ENCODE assay signal across 8 cellular contexts in the genomic region with DNA sequence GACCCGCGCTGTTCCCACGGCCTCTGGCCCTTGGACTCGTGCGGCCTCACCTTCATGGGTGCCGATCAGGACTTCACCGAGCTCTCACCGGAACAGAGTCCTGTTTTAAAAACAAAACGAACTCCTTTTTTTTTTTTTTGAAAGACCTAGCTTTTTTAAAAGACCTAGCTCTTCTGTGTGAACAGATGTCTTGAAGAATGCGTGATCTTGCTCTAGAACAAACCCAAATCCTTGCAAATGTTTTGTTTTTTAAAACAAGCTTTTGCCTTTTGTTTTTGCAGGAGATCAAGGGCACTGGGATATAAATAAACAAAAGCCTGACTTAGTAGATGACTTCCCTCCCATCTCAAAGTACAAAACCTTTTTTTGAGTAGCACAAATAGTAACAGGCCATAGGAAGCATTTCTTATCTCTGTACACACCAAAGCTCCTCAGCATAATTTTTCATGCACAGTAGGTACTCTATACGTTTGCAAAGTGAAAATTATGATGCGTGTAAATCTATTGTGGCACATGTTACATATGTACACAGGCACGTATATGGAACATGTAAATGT. TPM values are rescaled to one million over a fixed set of nuclear protein-coding genes. Genes with fewer than 3 reads are reported as not detected.
A peak's percentile ranks its signal among the peaks of the same experiment; 100 is the strongest.
DNase-seq lines count a peak whose midpoint lies in the region; ATAC-seq and TF ChIP-seq lines count a peak whose summit lies in the region.

No MANE protein-coding gene starts in this region.

- DNase-seq in heart left ventricle, result no peak
- no peak for DNase-seq in Right ventricle myocardium inferior (ENCODE audit: missing footprints)
- DNase-seq in globus pallidus (ENCODE audit: low spot score), result peak; percentile 47
- no peak for DNase-seq in NCI-H2029 treated with DMSO at 0.1 percent for 48 hours (lab: John Stamatoyannopoulos, UW)
- no peak for DNase-seq in activated CD4-positive, CD25-positive, alpha-beta regulatory T cell (lab: John Stamatoyannopoulos, UW)
- DNase-seq in NCI-H510A (lab: John Stamatoyannopoulos, UW), result no peak

- H3K9ac ChIP-seq in skeletal muscle tissue (ENCODE audit: low read depth in 1 of 3, low read length in 3 of 3), result peak overlapping the region; percentile 92 to 98 (median 97)

- no peak for TF ChIP-seq POLR2A in heart left ventricle (IDR thresholded peaks at IDR 0.05)

- no peaks in the 10 kb centered on the region for H3K36me3 ChIP-seq in heart left ventricle
- no peaks in the 10 kb centered on the region for H3K36me3 ChIP-seq in skeletal muscle tissue (ENCODE audit: control insufficient read depth in 3 of 3, insufficient read depth in 3 of 3, low read length in 3 of 3)

- H3K27me3 ChIP-seq in heart left ventricle (no peaks in the 10 kb centered on the region), skeletal muscle tissue (ENCODE audit: control insufficient read depth in 3 of 3, insufficient read depth in 3 of 3, low read length in 3 of 3) (no peaks in the 10 kb centered on the region)

- WGBS in heart left ventricle, 4 donors, result 11 to 12% (median 12%) methylated on average over 13 of the region's 13 CpGs

- ATAC-seq in heart left ventricle, result no peak
- no peak for ATAC-seq in Right ventricle myocardium inferior

- H3K4me3 ChIP-seq in heart left ventricle (peak overlapping the region; percentile 2 to 98 (median 85)), skeletal muscle tissue (ENCODE audit: low read length in 3 of 3) (peak overlapping the region; percentile 85 to 94 (median 89))

- H3K4me1 ChIP-seq in heart left ventricle (peaks cover 3 to 31% (median 21%) of the 10 kb centered on the region in 12 donors), skeletal muscle tissue (ENCODE audit: control insufficient read depth in 3 of 3, insufficient read depth in 3 of 3, low read length in 3 of 3) (peaks cover 7 to 23% (median 14%) of the 10 kb centered on the region in 3 donors)

- intact Hi-C loops in heart left ventricle (cut with DNase I), result loop anchor here in 9 of 10 donors (2.0 to 10.0 kb wide), 10 partner anchors 50 to 558 kb away; a partner anchor contains a TSS
- intact Hi-C loops in Right ventricle myocardium inferior (cut with DNase I), result loop anchor here (5.0 kb wide), 2 partner anchors 35 to 125 kb away; no protein-coding TSS in a partner anchor

- TF ChIP-seq CTCF in heart left ventricle (IDR thresholded peaks at IDR 0.05) (no peak), VCaP (conservative IDR thresholded peaks at IDR 0.05) (no peak)

- H3K27ac ChIP-seq in heart left ventricle (peak overlapping the region; percentile 95 to 100 (median 100)), VCaP (peak overlapping the region; percentile 99), skeletal muscle tissue (ENCODE audit: low read depth, low read length) (peak overlapping the region; percentile 99)

- H3K9me3 ChIP-seq in heart left ventricle, result no peaks in the 10 kb centered on the region
- no peaks in the 10 kb centered on the region for H3K9me3 ChIP-seq in skeletal muscle tissue (ENCODE audit: control insufficient read depth in 3 of 3, low read length in 3 of 3)

RNA-seq across cellular contexts. Expression of a gene that starts 1.1 kb away (rescaled TPM):
- 10 to 100 TPM; 18.4 to 29.0 (median 19.5) TPM for total RNA-seq in heart left ventricle
- 1 to 10 TPM; 3.8 to 7.5 TPM for polyA plus RNA-seq in heart left ventricle
- total RNA-seq in Right ventricle myocardium inferior, result 23.2 TPM
- 16.2 TPM for total RNA-seq in skeletal muscle tissue

RNA-seq across cellular contexts. Expression of a gene that starts 52.9 kb away (rescaled TPM):
- total RNA-seq in heart left ventricle (100 to 1,000 TPM in 5 of 9 donors, 10 to 100 TPM in 4; 58.5 to 154 (median 103) TPM), Right ventricle myocardium inferior (98.6 TPM), skeletal muscle tissue (34.4 TPM)
- polyA plus RNA-seq in heart left ventricle, result 10 to 100 TPM; 33.9 to 45.1 TPM
